21 cellular contexts compared by ENCODE assay signal in genomic region chr18:47420130-47420529, GRCh38.
DNase-seq lines count a peak whose midpoint lies in the region; ATAC-seq lines count a peak whose summit lies in the region.
"Had no signal": no experiment of that assay in that cellular context is flagged by ENCODE, and none has a peak within 500 bp of the region (broad histone marks: within the 10 kb centered on the region; RNA-seq: fewer than 3 reads in every experiment).

No MANE protein-coding gene starts in this region.

- peaks cover 15 to 18% of the 10 kb centered on the region in 2 donors for H3K4me1 Mint-ChIP-seq in stimulated activated naive B cell treated with anti-CD40 and anti-IgM and Interleukin-4, amounts not matched to agents 10 μg/mL and 1 μg/mL and 100 μg/mL, for 72 hours
- H3K4me1 Mint-ChIP-seq in activated T-helper 1 cell treated with anti-CD3 and anti-CD28 coated beads, Interleukin-12 subunit alpha, Interleukin-12 subunit beta, Interleukin-2, Interleukin-4 antibody, amounts not matched to agents 30 ng/mL and 10 ng/mL and 1 ng/mL, durations not matched to agents 14 hours and 24 hours and 36 hours (ENCODE audit: low read depth): no peaks in the 10 kb centered on the region

- H3K36me3 ChIP-seq in Karpas-422 (ENCODE audit: insufficient read depth, low read length): no peaks in the 10 kb centered on the region
- H3K36me3 ChIP-seq: cardiac muscle cell, neutrophil, tibial nerve had no signal

- ATAC-seq in HG02852 (IDR thresholded peaks at IDR 0.05; ENCODE audit: unreplicated experiment) (peak; percentile 75), HG02610 (IDR thresholded peaks at IDR 0.05; ENCODE audit: unreplicated experiment) (no peak)
- ATAC-seq in stimulated activated naive B cell treated with anti-CD40 and anti-IgM and Interleukin-4, amounts not matched to agents 10 μg/mL and 1 μg/mL and 100 μg/mL, for 72 hours (replicated peaks): peak; percentile 84 to 85

- H4K20me1 ChIP-seq in Karpas-422 (ENCODE audit: insufficient read depth, low read depth, low read length): no peaks in the 10 kb centered on the region

- H3K79me2 ChIP-seq in Karpas-422 (ENCODE audit: low read length): no peaks in the 10 kb centered on the region

- DNase-seq in SIG-M5 treated with dmso at 0.1 percent for 504 hours (lab: John Stamatoyannopoulos, UW; ENCODE audit: unreplicated experiment) (peak; percentile 32), SIG-M5 (lab: John Stamatoyannopoulos, UW) (no peak), Karpas-422 (peak; percentile 69)
- no peak for DNase-seq in stimulated activated naive B cell treated with anti-CD40 and anti-IgM and Interleukin-4, amounts not matched to agents 10 μg/mL and 1 μg/mL and 100 μg/mL, for 72 hours
- no peak for DNase-seq in activated T-helper 1 cell treated with anti-CD3 and anti-CD28 coated beads, Interleukin-12 subunit alpha, Interleukin-12 subunit beta, Interleukin-2, Interleukin-4 antibody, amounts not matched to agents 30 ng/mL and 10 ng/mL and 1 ng/mL, durations not matched to agents 14 hours and 24 hours and 36 hours (ENCODE audit: low spot score)
- DNase-seq in stimulated activated CD4-positive, alpha-beta T cell treated with anti-CD3 and anti-CD28 coated beads, Interleukin-1b, Interleukin-23, amount 100 ng/mL, for 48 hours: no peak
- DNase-seq: activated naive CD4-positive, alpha-beta T cell; Caco-2; hippocampal formation; NCI-H1092; NCI-H748 treated with DMSO at 0.1 percent for 48 hours; SK-N-SH had no signal

- no peak overlapping the region for H3K27ac ChIP-seq in Karpas-422 (ENCODE audit: low read length)
- H3K27ac ChIP-seq: 22Rv1, cardiac muscle cell, HL-60, neutrophil, skin epidermis, tibial nerve had no signal

- intact Hi-C loops in activated T-helper 1 cell treated with anti-CD3 and anti-CD28 coated beads, Interleukin-12 subunit alpha, Interleukin-12 subunit beta, Interleukin-2, Interleukin-4 antibody, amounts not matched to agents 30 ng/mL and 10 ng/mL and 1 ng/mL, durations not matched to agents 14 hours and 24 hours and 36 hours (cut with micrococcal nuclease): no loop called here

- H3K27me3 ChIP-seq in Karpas-422 (ENCODE audit: low read length): no peaks in the 10 kb centered on the region
- H3K27me3 ChIP-seq: neutrophil, tibial nerve had no signal

- no peaks in the 10 kb centered on the region for H3K9me2 ChIP-seq in Karpas-422 (replicated peaks; ENCODE audit: insufficient read depth, low read length)
- H3K9me2 ChIP-seq: SK-N-SH had no signal

- H3K9me3 ChIP-seq in Karpas-422 (ENCODE audit: low read length): no peaks in the 10 kb centered on the region
- H3K9me3 ChIP-seq: Caco-2, neutrophil, SK-N-SH, tibial nerve had no signal

- peaks cover 30 to 40% of the 10 kb centered on the region in 2 donors for H3K27me3 Mint-ChIP-seq in stimulated activated naive B cell treated with anti-CD40 and anti-IgM and Interleukin-4, amounts not matched to agents 10 μg/mL and 1 μg/mL and 100 μg/mL, for 72 hours
- peaks cover 17% of the 10 kb centered on the region for H3K27me3 Mint-ChIP-seq in activated T-helper 1 cell treated with anti-CD3 and anti-CD28 coated beads, Interleukin-12 subunit alpha, Interleukin-12 subunit beta, Interleukin-2, Interleukin-4 antibody, amounts not matched to agents 30 ng/mL and 10 ng/mL and 1 ng/mL, durations not matched to agents 14 hours and 24 hours and 36 hours (ENCODE audit: insufficient read depth)

- no peak overlapping the region for H3K4me3 ChIP-seq in Karpas-422 (ENCODE audit: low read length)
- H3K4me3 ChIP-seq: cardiac muscle cell, lung, skin epidermis, tibial nerve had no signal

- peak overlapping the region; percentile 2 for H3K27ac Mint-ChIP-seq in stimulated activated naive B cell treated with anti-CD40 and anti-IgM and Interleukin-4, amounts not matched to agents 10 μg/mL and 1 μg/mL and 100 μg/mL, for 72 hours
- H3K27ac Mint-ChIP-seq in activated T-helper 1 cell treated with anti-CD3 and anti-CD28 coated beads, Interleukin-12 subunit alpha, Interleukin-12 subunit beta, Interleukin-2, Interleukin-4 antibody, amounts not matched to agents 30 ng/mL and 10 ng/mL and 1 ng/mL, durations not matched to agents 14 hours and 24 hours and 36 hours: no peak overlapping the region

- no peak overlapping the region for H3K9ac ChIP-seq in Karpas-422 (ENCODE audit: low read length)
- H3K9ac ChIP-seq: SK-N-SH had no signal

- H3K36me3 Mint-ChIP-seq in stimulated activated naive B cell treated with anti-CD40 and anti-IgM and Interleukin-4, amounts not matched to agents 10 μg/mL and 1 μg/mL and 100 μg/mL, for 72 hours: no peaks in the 10 kb centered on the region
- no peaks in the 10 kb centered on the region for H3K36me3 Mint-ChIP-seq in activated T-helper 1 cell treated with anti-CD3 and anti-CD28 coated beads, Interleukin-12 subunit alpha, Interleukin-12 subunit beta, Interleukin-2, Interleukin-4 antibody, amounts not matched to agents 30 ng/mL and 10 ng/mL and 1 ng/mL, durations not matched to agents 14 hours and 24 hours and 36 hours (ENCODE audit: low read depth)

- H3K4me1 ChIP-seq in Karpas-422 (ENCODE audit: low read length): peaks cover 10% of the 10 kb centered on the region
- H3K4me1 ChIP-seq: Caco-2, tibial nerve had no signal

- H3K9me3 Mint-ChIP-seq in stimulated activated naive B cell treated with anti-CD40 and anti-IgM and Interleukin-4, amounts not matched to agents 10 μg/mL and 1 μg/mL and 100 μg/mL, for 72 hours: no peaks in the 10 kb centered on the region
- no peaks in the 10 kb centered on the region for H3K9me3 Mint-ChIP-seq in activated T-helper 1 cell treated with anti-CD3 and anti-CD28 coated beads, Interleukin-12 subunit alpha, Interleukin-12 subunit beta, Interleukin-2, Interleukin-4 antibody, amounts not matched to agents 30 ng/mL and 10 ng/mL and 1 ng/mL, durations not matched to agents 14 hours and 24 hours and 36 hours

- peak overlapping the region; percentile 7 for H3K4me2 ChIP-seq in Karpas-422 (ENCODE audit: low read depth, low read length, poor library complexity, severe bottlenecking)
- H3K4me2 ChIP-seq: SK-N-SH had no signal

- H3K4me3 Mint-ChIP-seq in stimulated activated naive B cell treated with anti-CD40 and anti-IgM and Interleukin-4, amounts not matched to agents 10 μg/mL and 1 μg/mL and 100 μg/mL, for 72 hours: no peak overlapping the region
- no peak overlapping the region for H3K4me3 Mint-ChIP-seq in activated T-helper 1 cell treated with anti-CD3 and anti-CD28 coated beads, Interleukin-12 subunit alpha, Interleukin-12 subunit beta, Interleukin-2, Interleukin-4 antibody, amounts not matched to agents 30 ng/mL and 10 ng/mL and 1 ng/mL, durations not matched to agents 14 hours and 24 hours and 36 hours

- no peak overlapping the region for H2AFZ ChIP-seq in Karpas-422 (ENCODE audit: low read length)

Comparison
In these comparisons a context has a peak if more than half of its experiments do, and no peak if none do; other contexts are left out.
1. DNase-seq: peak in SIG-M5 treated with dmso at 0.1 percent for 504 hours (single experiment) and Karpas-422 (single experiment); none in SIG-M5 (single experiment), stimulated activated naive B cell treated with anti-CD40 and anti-IgM and Interleukin-4, amounts not matched to agents 10 μg/mL and 1 μg/mL and 100 μg/mL, for 72 hours (single experiment), activated T-helper 1 cell treated with anti-CD3 and anti-CD28 coated beads, Interleukin-12 subunit alpha, Interleukin-12 subunit beta, Interleukin-2, Interleukin-4 antibody, amounts not matched to agents 30 ng/mL and 10 ng/mL and 1 ng/mL, durations not matched to agents 14 hours and 24 hours and 36 hours (single experiment) and stimulated activated CD4-positive, alpha-beta T cell treated with anti-CD3 and anti-CD28 coated beads, Interleukin-1b, Interleukin-23, amount 100 ng/mL, for 48 hours (single experiment).